In the genomic region with DNA sequence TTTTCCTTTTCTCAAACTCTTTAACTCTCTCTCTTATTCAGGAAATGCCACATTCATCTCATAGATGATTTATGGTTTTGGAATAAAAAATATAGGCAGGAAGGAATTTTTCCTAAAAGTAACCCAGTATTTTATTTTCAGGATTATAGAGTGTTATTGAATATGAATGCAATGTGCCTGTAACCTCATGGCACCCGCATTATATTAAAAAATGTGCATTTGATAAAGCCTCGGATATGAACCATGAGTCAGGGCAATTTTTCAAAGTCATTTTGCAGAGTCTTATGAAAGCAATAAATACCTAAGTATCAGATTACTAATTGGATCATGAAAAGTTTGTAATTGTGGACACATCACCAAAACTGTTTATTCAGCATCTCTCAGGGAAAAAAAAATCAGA, we compare ENCODE assay signal across 26 cellular contexts.
"Had no signal": no experiment of that assay in that cellular context is flagged by ENCODE, and none has a peak within 500 bp of the region (broad histone marks: within the 10 kb centered on the region; RNA-seq: fewer than 3 reads in every experiment).

No MANE protein-coding gene starts in this region.

- H3K27ac ChIP-seq: colonic mucosa, RWPE1, SJSA1 had no signal

- H3K27me3 ChIP-seq: colonic mucosa had no signal

- H3K4me1 ChIP-seq: colonic mucosa, SJSA1 had no signal

- ATAC-seq: activated CD8-positive, alpha-beta memory T cell treated with anti-CD3 and anti-CD28 coated beads, Interleukin-2, amount 10 ng/mL, durations not matched to agents 7 days and 5 days; activated T-cell treated with anti-CD3 and anti-CD28 coated beads, Interleukin-2, amount 50 U/mL, for 4 hours; activated T-helper 17 cell treated with anti-CD3 and anti-CD28 coated beads, Interleukin-2, amount 50 U/mL, for 72 hours; Panc1; SK-N-SH treated with all-trans-retinoic acid at 6 μM for 48 hours had no signal

- DNase-seq: activated B cell treated with CpG ODN at 0.5 μM for 24 hours; activated CD4-positive, alpha-beta T cell treated with anti-CD3 and anti-CD28 coated beads for 1 hour; activated CD4-positive, alpha-beta T cell treated with anti-CD3 and anti-CD28 coated beads, Interleukin-2, amount 10 ng/mL, durations not matched to agents 24 days and 14 days; activated CD4-positive, alpha-beta T cell treated with anti-CD3 and anti-CD28 coated beads, Interleukin-2, amount 50 U/mL, for 48 hours; activated CD8-positive, alpha-beta memory T cell treated with anti-CD3 and anti-CD28 coated beads, Interleukin-2, amount 10 ng/mL, durations not matched to agents 7 days and 5 days; activated gamma-delta T cell; activated naive CD4-positive, alpha-beta T cell treated with anti-CD3 and anti-CD28 coated beads for 36 hours; activated T-cell treated with anti-CD3 and anti-CD28 coated beads, Interleukin-2, amount 50 U/mL, for 4 hours; amygdala; caudate nucleus; colonic mucosa; Kasumi-1; NCI-H1092; NCI-H1436; NCI-H1694 treated with DMSO at 0.1 percent for 48 hours; NCI-H2029 treated with DMSO at 0.1 percent for 48 hours; NCI-H510A treated with DMSO at 0.1 percent for 48 hours; NCI-H69; NK-92 treated with Interleukin-12 subunit alpha and Interleukin-12 subunit beta, amount 100 ng/mL, for 24 hours; OCI-M1; Right ventricle myocardium superior had no signal

- H3K36me3 ChIP-seq: colonic mucosa, SJSA1 had no signal

- H3K4me3 ChIP-seq: colonic mucosa, SJSA1 had no signal

- H3K9me3 ChIP-seq: colonic mucosa, SJSA1 had no signal
